In the genomic region with DNA sequence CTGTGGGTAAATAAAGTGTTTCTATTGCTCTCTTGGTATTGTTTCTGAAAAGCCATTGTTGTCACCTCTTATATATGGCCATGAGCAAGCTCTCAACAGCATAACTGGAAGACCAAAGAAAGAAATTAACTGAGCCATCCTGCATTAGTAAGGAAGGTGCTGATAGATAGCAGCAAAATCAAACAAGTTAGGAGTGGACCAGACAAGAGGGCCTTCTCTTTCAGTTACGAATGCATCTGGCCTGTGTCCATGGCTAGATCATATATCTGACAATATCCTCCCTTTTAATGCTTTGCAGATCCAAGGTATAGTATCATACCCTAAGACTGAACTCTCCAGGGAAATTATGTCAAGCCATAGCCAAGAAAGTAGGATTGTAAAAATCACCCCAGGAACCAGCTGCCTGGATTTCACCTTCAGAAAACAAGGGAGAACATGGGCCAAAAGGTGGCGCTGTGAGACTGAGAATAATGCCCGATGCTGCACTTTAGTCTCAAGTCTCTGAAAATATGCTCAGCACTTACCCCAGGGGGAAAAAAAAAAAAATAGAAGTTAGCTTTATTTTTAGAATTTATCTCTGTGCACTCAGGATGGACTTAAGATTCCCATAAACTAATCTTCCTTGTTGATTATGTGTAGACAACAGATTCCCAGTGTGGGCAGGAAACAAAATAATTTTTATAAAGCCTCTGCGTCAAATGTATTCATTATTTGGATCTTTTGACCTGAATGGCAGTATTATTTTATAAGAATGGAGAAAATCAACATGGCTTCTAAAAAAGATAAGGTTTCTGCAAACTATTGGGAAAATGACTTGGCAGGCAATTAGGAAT, we compare ENCODE assay signal across 8 cellular contexts.
A peak's percentile ranks its signal among the peaks of the same experiment; 100 is the strongest.
DNase-seq lines count a peak whose midpoint lies in the region; ATAC-seq, FAIRE-seq and TF ChIP-seq lines count a peak whose summit lies in the region.

No MANE protein-coding gene starts in this region.

- FAIRE-seq in pancreas (lab: Jason Lieb, UNC): peak; percentile 90

- H3K27me3 ChIP-seq in BE2C (no peaks in the 10 kb centered on the region), SJCRH30 (no peaks in the 10 kb centered on the region), gastroesophageal sphincter (no peaks in the 10 kb centered on the region), pancreas (peaks cover 0 to 4% (median 0%) of the 10 kb centered on the region in 4 donors), tibial nerve (no peaks in the 10 kb centered on the region)

- H3K9me3 ChIP-seq in BE2C (no peaks in the 10 kb centered on the region), SJCRH30 (replicated peaks) (no peaks in the 10 kb centered on the region), gastroesophageal sphincter (no peaks in the 10 kb centered on the region), pancreas (no peaks in the 10 kb centered on the region), tibial nerve (no peaks in the 10 kb centered on the region)

- peak; percentile 87 for TF ChIP-seq CTCF in BE2C (IDR thresholded peaks at IDR 0.05; ENCODE audit: low read depth, low read length)
- TF ChIP-seq CTCF in GM20000 (IDR thresholded peaks at IDR 0.05; ENCODE audit: extremely low read depth, missing control alignments): peak; percentile 72
- TF ChIP-seq CTCF in gastroesophageal sphincter (IDR thresholded peaks at IDR 0.05): peak; percentile 71 to 84 (median 80)
- peak; percentile 29 to 65 (median 58) for TF ChIP-seq CTCF in pancreas (IDR thresholded peaks at IDR 0.05)
- TF ChIP-seq CTCF in tibial nerve (IDR thresholded peaks at IDR 0.05): peak; percentile 54 to 85 (median 68)

- ATAC-seq in gastroesophageal sphincter: peak; percentile 36
- ATAC-seq in pancreas: peak; percentile 82 to 97 (median 94)

- H3K27ac ChIP-seq in SJCRH30: no peak overlapping the region
- no peak overlapping the region for H3K27ac ChIP-seq in gastroesophageal sphincter
- no peak overlapping the region for H3K27ac ChIP-seq in pancreas
- H3K27ac ChIP-seq in tibial nerve: peak overlapping the region in 1 of 4 donors; percentile 11

- H3K4me1 ChIP-seq in BE2C (no peaks in the 10 kb centered on the region), SJCRH30 (peaks cover 27% of the 10 kb centered on the region), gastroesophageal sphincter (no peaks in the 10 kb centered on the region), pancreas (peaks cover 0 to 4% (median 0%) of the 10 kb centered on the region in 3 donors), tibial nerve (peaks cover 0 to 6% (median 0%) of the 10 kb centered on the region in 4 donors)

- WGBS in gastroesophageal sphincter (ENCODE audit: low coverage in 1 of 2), 2 donors: 36 to 41% methylated on average over 4 of the region's 4 CpGs
- WGBS in pancreas, 2 donors: 39 to 42% methylated on average over 4 of the region's 4 CpGs
- WGBS in tibial nerve, 2 donors: 27 to 32% methylated on average over 4 of the region's 4 CpGs

- H3K36me3 ChIP-seq in BE2C (no peaks in the 10 kb centered on the region), SJCRH30 (no peaks in the 10 kb centered on the region), gastroesophageal sphincter (no peaks in the 10 kb centered on the region), pancreas (no peaks in the 10 kb centered on the region), tibial nerve (no peaks in the 10 kb centered on the region)

- no peak overlapping the region for H3K4me3 ChIP-seq in BE2C (ENCODE audit: low read depth, low read length)
- no peak overlapping the region for H3K4me3 ChIP-seq in SJCRH30
- H3K4me3 ChIP-seq in gastroesophageal sphincter: no peak overlapping the region
- H3K4me3 ChIP-seq in pancreas: no peak overlapping the region
- H3K4me3 ChIP-seq in tibial nerve: no peak overlapping the region

- intact Hi-C loops in pancreas (cut with DNase I): loop anchor here (5.0 to 10.0 kb wide), 3 partner anchors 463 to 655 kb away; no protein-coding TSS in a partner anchor

- peak; percentile 77 for DNase-seq in BE2C
- DNase-seq in GM20000 (ENCODE audit: low spot score): peak; percentile 63
- peak; percentile 74 for DNase-seq in LoVo (ENCODE audit: low spot score)
- DNase-seq in SJCRH30: peak; percentile 60 to 87
- peak; percentile 94 for DNase-seq in activated effector memory CD4-positive, alpha-beta T cell treated with anti-CD3 and anti-CD28 coated beads, Interleukin-2, amount 50 U/mL, for 16 hours
- peak; percentile 41 to 80 (median 60) for DNase-seq in pancreas
- peak; percentile 81 to 97 for DNase-seq in tibial nerve (ENCODE audit: low spot score in 2 of 2)

- no peak for TF ChIP-seq POLR2A in gastroesophageal sphincter (IDR thresholded peaks at IDR 0.05)
- no peak for TF ChIP-seq POLR2A in tibial nerve (IDR thresholded peaks at IDR 0.05)

- no peak for TF ChIP-seq EP300 in gastroesophageal sphincter (IDR thresholded peaks at IDR 0.05)
- no peak for TF ChIP-seq EP300 in tibial nerve (IDR thresholded peaks at IDR 0.05)
